Comparison of ENCODE assay signal across 20 cellular contexts in the genomic region with DNA sequence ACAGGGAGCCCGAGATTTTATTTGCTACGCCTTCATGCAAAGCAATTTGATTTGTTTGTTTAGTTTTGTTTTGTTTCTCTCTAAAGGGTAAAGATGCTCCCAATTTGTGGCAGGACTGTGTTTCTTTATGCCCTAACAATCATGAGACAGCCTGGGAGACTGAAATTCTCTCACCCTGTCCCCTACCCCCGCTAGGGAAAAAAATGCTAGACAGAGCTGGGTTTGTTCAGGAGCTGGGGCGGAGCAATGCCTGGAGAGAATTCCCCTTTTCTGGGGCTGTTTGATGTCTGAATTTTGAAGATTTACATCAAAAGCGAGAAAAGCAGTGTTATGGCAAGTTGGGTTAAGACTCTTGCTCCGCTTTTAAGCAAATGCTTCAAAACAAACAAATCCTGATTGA. TPM values are rescaled to one million over a fixed set of nuclear protein-coding genes. Genes with fewer than 3 reads are reported as not detected.
DNase-seq lines count a peak whose midpoint lies in the region; ATAC-seq, FAIRE-seq and TF ChIP-seq lines count a peak whose summit lies in the region.
"Had no signal": no experiment of that assay in that cellular context is flagged by ENCODE, and none has a peak within 500 bp of the region (broad histone marks: within the 10 kb centered on the region; RNA-seq: fewer than 3 reads in every experiment).

No MANE protein-coding gene starts in this region.

- no peak for ATAC-seq in GM18517 (IDR thresholded peaks at IDR 0.05; ENCODE audit: unreplicated experiment)
- ATAC-seq: HCT116 had no signal

- H3K9me3 ChIP-seq in astrocyte (ENCODE audit: insufficient read depth, low read depth, low read length) (no peaks in the 10 kb centered on the region), mesenchymal stem cell (ENCODE audit: control insufficient read depth, low read length) (no peaks in the 10 kb centered on the region), stomach (no peaks in the 10 kb centered on the region)
- H3K9me3 ChIP-seq: BLaER1 treated with 17β-estradiol and CSF1 and Interleukin-3, amounts not matched to agents 10 nM and 100 nM; tibial artery had no signal

- peaks cover 20% of the 10 kb centered on the region for H3K4me1 Mint-ChIP-seq in astrocyte (ENCODE audit: low read depth, unreplicated experiment)

- no peak overlapping the region for H3K18ac ChIP-seq in mesenchymal stem cell (ENCODE audit: low read depth in 1 of 2, low read length in 2 of 2)

- no peak overlapping the region for H2BK15ac ChIP-seq in mesenchymal stem cell (ENCODE audit: low read depth, poor library complexity, severe bottlenecking)

- no peak overlapping the region for H2AK5ac ChIP-seq in mesenchymal stem cell (ENCODE audit: low read length, severe bottlenecking)

- H3K79me1 ChIP-seq in mesenchymal stem cell (replicated peaks; ENCODE audit: low read length, poor library complexity, severe bottlenecking), result peaks cover 7% of the 10 kb centered on the region

- H4K91ac ChIP-seq in mesenchymal stem cell (ENCODE audit: low read length), result no peak overlapping the region

- TF ChIP-seq EP300 in stomach (IDR thresholded peaks at IDR 0.05), result no peak

- no peaks in the 10 kb centered on the region for H3K9me3 Mint-ChIP-seq in astrocyte (ENCODE audit: unreplicated experiment)
- H3K9me3 Mint-ChIP-seq: endodermal cell; nephron; T-helper 2 cell treated with Interferon-gamma antibody and Interleukin-4, amounts not matched to agents 5 μg/mL and 100 μg/mL, for 36 hours had no signal

- no peak overlapping the region for H3K4ac ChIP-seq in mesenchymal stem cell (ENCODE audit: low read depth in 1 of 2, low read length in 2 of 2)

- H3K27ac ChIP-seq in astrocyte (ENCODE audit: low read depth, low read length), result no peak overlapping the region
- no peak overlapping the region for H3K27ac ChIP-seq in mesenchymal stem cell (ENCODE audit: low read length, poor library complexity, severe bottlenecking)
- peak overlapping the region; percentile 21 to 90 (median 61) for H3K27ac ChIP-seq in stomach
- H3K27ac ChIP-seq: RWPE1 had no signal

- H2AFZ ChIP-seq in astrocyte (ENCODE audit: low read depth, low read length) (no peak overlapping the region), mesenchymal stem cell (ENCODE audit: low read depth, low read length) (no peak overlapping the region)

- H3K14ac ChIP-seq in mesenchymal stem cell (ENCODE audit: low read length in 2 of 2), result no peak overlapping the region

- H3K79me2 ChIP-seq in astrocyte (ENCODE audit: insufficient read depth, low read length), result peaks cover 7% of the 10 kb centered on the region

- 90% methylated on average over 4 of the region's 6 CpGs for WGBS in mesenchymal stem cell
- 80 to 88% (median 85%) methylated on average over 6 of the region's 6 CpGs for WGBS in stomach, 5 donors

- H2BK5ac ChIP-seq in mesenchymal stem cell (ENCODE audit: low read depth, low read length, poor library complexity, severe bottlenecking), result no peak overlapping the region

- H3K27me3 Mint-ChIP-seq in astrocyte (ENCODE audit: low read depth, unreplicated experiment), result peaks cover 2% of the 10 kb centered on the region

- H3K27me3 ChIP-seq in astrocyte (ENCODE audit: insufficient read depth, low read length) (peaks cover 6% of the 10 kb centered on the region), mesenchymal stem cell (ENCODE audit: control insufficient read depth in 1 of 2, insufficient read depth in 1 of 2, low read length in 2 of 2) (no peaks in the 10 kb centered on the region), stomach (peaks cover 0 to 6% (median 0%) of the 10 kb centered on the region in 3 donors)

- H3K27ac Mint-ChIP-seq in astrocyte (ENCODE audit: unreplicated experiment), result peak overlapping the region; percentile 7
- H3K27ac Mint-ChIP-seq: endodermal cell; T-helper 2 cell treated with Interferon-gamma antibody and Interleukin-4, amounts not matched to agents 5 μg/mL and 100 μg/mL, for 36 hours had no signal

- H3K4me3 ChIP-seq in astrocyte (ENCODE audit: insufficient read depth, low read depth, low read length) (no peak overlapping the region), mesenchymal stem cell (ENCODE audit: insufficient read depth in 1 of 2, low read depth in 1 of 2, low read length in 2 of 2) (no peak overlapping the region), stomach (no peak overlapping the region)
- H3K4me3 ChIP-seq: BLaER1 treated with 17β-estradiol and CSF1 and Interleukin-3, amounts not matched to agents 10 nM and 100 nM; tibial artery had no signal

- no peak overlapping the region for H3K23ac ChIP-seq in mesenchymal stem cell (ENCODE audit: low read length in 2 of 2)

- no peak overlapping the region for H2BK120ac ChIP-seq in mesenchymal stem cell (ENCODE audit: low read depth, low read length)

- no peak overlapping the region for H2BK12ac ChIP-seq in mesenchymal stem cell (ENCODE audit: low read length in 2 of 2)

- no peak for TF ChIP-seq CTCF in astrocyte (IDR thresholded peaks at IDR 0.05; ENCODE audit: insufficient read depth, low read depth, low read length)
- no peak for TF ChIP-seq CTCF in stomach (IDR thresholded peaks at IDR 0.05)

- H3K4me2 ChIP-seq in astrocyte (ENCODE audit: low read length) (no peak overlapping the region), mesenchymal stem cell (ENCODE audit: low read length, poor library complexity, severe bottlenecking) (no peak overlapping the region)

- DNase-seq in HuH-7 (ENCODE audit: low spot score) (peak; percentile 58), astrocyte (ENCODE audit: low read depth) (no peak), mesenchymal stem cell (no peak), stomach (no peak), NCI-H1092 treated with DMSO at 0.1 percent for 48 hours (lab: John Stamatoyannopoulos, UW) (no peak), SK-N-DZ (ENCODE audit: low spot score) (no peak)
- DNase-seq: activated CD4-positive, alpha-beta T cell treated with anti-CD3 and anti-CD28 coated beads for 48 hours; activated effector memory CD4-positive, alpha-beta T cell treated with anti-CD3 and anti-CD28 coated beads, Interleukin-2, amount 50 U/mL, for 16 hours; DND-41; endodermal cell; kidney; NCI-H2029; stimulated activated CD4-positive, alpha-beta T cell treated with anti-CD3 and anti-CD28 coated beads, Interleukin-12 subunit alpha, Interleukin-12 subunit beta, amount 100 ng/mL, for 4 hours; tibial artery had no signal

- no peak for FAIRE-seq in astrocyte (lab: Jason Lieb, UNC)
- FAIRE-seq: kidney had no signal

- intact Hi-C loops in stomach (cut with DNase I; ENCODE audit: low total_unique reads), result no loop called here

- H3K36me3 Mint-ChIP-seq in astrocyte (ENCODE audit: low read depth, unreplicated experiment), result peaks cover 3% of the 10 kb centered on the region

- no peaks in the 10 kb centered on the region for H3K36me3 ChIP-seq in astrocyte (ENCODE audit: insufficient read depth, low read length)
- peaks cover 6 to 7% of the 10 kb centered on the region in 2 experiments for H3K36me3 ChIP-seq in mesenchymal stem cell (ENCODE audit: control insufficient read depth in 1 of 2, insufficient read depth in 2 of 2, low read depth in 1 of 2, low read length in 2 of 2)
- H3K36me3 ChIP-seq in stomach, result no peaks in the 10 kb centered on the region
- H3K36me3 ChIP-seq: tibial artery had no signal

- H3K4me1 ChIP-seq in astrocyte (ENCODE audit: insufficient read depth, low read length), result peaks cover 3% of the 10 kb centered on the region
- peaks cover 7% of the 10 kb centered on the region for H3K4me1 ChIP-seq in mesenchymal stem cell (ENCODE audit: control insufficient read depth, insufficient read depth, low read depth, low read length)
- peaks cover 12 to 73% (median 38%) of the 10 kb centered on the region in 4 donors for H3K4me1 ChIP-seq in stomach

- TF ChIP-seq POLR2A in stomach (IDR thresholded peaks at IDR 0.05), result no peak

- H4K8ac ChIP-seq in mesenchymal stem cell (ENCODE audit: low read length), result no peak overlapping the region

- no peak overlapping the region for H3K4me3 Mint-ChIP-seq in astrocyte (ENCODE audit: unreplicated experiment)
- H3K4me3 Mint-ChIP-seq: endodermal cell; T-helper 2 cell treated with Interferon-gamma antibody and Interleukin-4, amounts not matched to agents 5 μg/mL and 100 μg/mL, for 36 hours had no signal

- no peaks in the 10 kb centered on the region for H4K20me1 ChIP-seq in astrocyte (ENCODE audit: insufficient read depth, low read length)

- H3K9ac ChIP-seq in astrocyte (ENCODE audit: low read length) (no peak overlapping the region), mesenchymal stem cell (ENCODE audit: low read length) (peak overlapping the region; percentile 92)
- H3K9ac ChIP-seq: BLaER1 treated with 17β-estradiol and CSF1 and Interleukin-3, amounts not matched to agents 10 nM and 100 nM had no signal

RNA-seq across cellular contexts. Expression of a gene that starts 8.4 kb away (rescaled TPM):
- 19.3 and 21.8 TPM in 2 replicates for total RNA-seq in astrocyte
- polyA plus RNA-seq in mesenchymal stem cell (2013, experiment 1 of 2), result 32.9 TPM
- 32.6 TPM for polyA plus RNA-seq in mesenchymal stem cell (2013, experiment 2 of 2)
- total RNA-seq in stomach, result 100 to 1,000 TPM in 1 of 5 donors, 10 to 100 TPM in 4; 11.9 to 159 (median 16.7) TPM
- 10 to 100 TPM in 2 of 3 donors, 1 to 10 TPM in 1; 7.5 to 11.3 (median 10.1) TPM for polyA plus RNA-seq in stomach
- not detected in 2 replicates for polyA plus RNA-seq in SK-N-DZ (2014; cell fraction: cytosol; rRNA removed)
- not detected in 2 replicates for polyA plus RNA-seq in SK-N-DZ (2014; cell fraction: nucleus; rRNA removed)

Comparison
In these comparisons a context has a peak if more than half of its experiments do, and no peak if none do; other contexts are left out.
1. H3K27ac ChIP-seq: peak in stomach (5 of 5); none in astrocyte (single experiment) and mesenchymal stem cell (single experiment).